9 cellular contexts compared by ENCODE assay signal in the genomic region with DNA sequence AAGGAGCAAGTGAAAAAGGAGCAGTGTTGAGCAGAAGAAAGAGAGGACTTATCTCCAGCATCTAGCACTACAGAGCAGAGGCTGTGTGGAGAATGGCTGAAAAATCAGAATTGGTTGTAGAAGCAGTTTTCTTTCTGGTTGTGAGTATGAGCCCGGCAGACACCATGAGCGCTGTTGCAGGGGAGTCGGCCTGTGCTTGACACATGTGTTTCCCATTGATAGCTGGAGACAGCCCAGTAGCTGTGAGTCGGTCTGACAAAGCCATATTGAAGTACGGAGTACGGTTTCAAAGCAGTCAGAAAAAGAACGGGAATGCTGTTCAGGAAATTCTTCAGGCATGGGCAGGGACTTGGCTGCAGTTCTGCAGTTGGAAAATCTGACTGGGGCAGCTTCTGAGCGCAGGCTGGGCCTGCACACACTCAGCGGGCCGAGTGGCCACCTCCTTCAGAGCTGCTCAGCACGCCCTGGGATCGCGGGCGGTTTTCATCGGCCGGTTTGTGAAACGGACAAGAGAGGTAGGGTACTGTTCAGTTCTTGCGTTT. TPM values are rescaled to one million over a fixed set of nuclear protein-coding genes. Genes with fewer than 3 reads are reported as not detected.
DNase-seq lines count a peak whose midpoint lies in the region; ATAC-seq, FAIRE-seq and TF ChIP-seq lines count a peak whose summit lies in the region.
"Had no signal": no experiment of that assay in that cellular context is flagged by ENCODE, and none has a peak within 500 bp of the region (broad histone marks: within the 10 kb centered on the region; RNA-seq: fewer than 3 reads in every experiment).

A gene (plus strand): TSS at position 447 of the 542 bp plus-strand sequence.

- no peaks in the 10 kb centered on the region for H3F3A ChIP-seq in PC-9 (ENCODE audit: insufficient read depth, low read depth)

- H3K4me3 ChIP-seq in choroid plexus epithelial cell (ENCODE audit: low read depth, low read length) (peak within 1 kb of the TSS; percentile 30), PC-9 (no peak within 1 kb of the TSS)

- TF ChIP-seq CTCF in choroid plexus epithelial cell (conservative IDR thresholded peaks at IDR 0.05; ENCODE audit: low read depth, low read length) (no peak), PC-9 (conservative IDR thresholded peaks at IDR 0.05) (no peak)

- H3K36me3 ChIP-seq in PC-9 (ENCODE audit: low read depth): no peaks in the 10 kb centered on the region

- no peak within 1 kb of the TSS for H3K4me2 ChIP-seq in PC-9

- POLR2A ChIA-PET in PC-9 (lab: Charles Lee; ENCODE audit: unreplicated experiment): no interaction called here

- no peak for TF ChIP-seq POLR2A in GM12891 (IDR thresholded peaks at IDR 0.05; ENCODE audit: low read depth, low read length)

- H3K79me2 ChIP-seq in PC-9 (ENCODE audit: low read depth): no peaks in the 10 kb centered on the region

- peaks cover 34% of the 10 kb centered on the region for H3K27me3 ChIP-seq in PC-9 (ENCODE audit: insufficient read depth, low read depth)

- FAIRE-seq in GM12891 (lab: Jason Lieb, UNC): no peak
- FAIRE-seq: colon had no signal

- CTCF ChIA-PET in PC-9 (lab: Charles Lee): no interaction called here

- no peaks in the 10 kb centered on the region for H3K9me2 ChIP-seq in PC-9 (ENCODE audit: insufficient read depth)

- peak; percentile 85 for DNase-seq in HCEC 1CT
- DNase-seq in choroid plexus epithelial cell (ENCODE audit: low read depth): peak; percentile 32
- DNase-seq in kidney glomerular epithelial cell (lab: John Stamatoyannopoulos, UW): peak; percentile 42
- peak; percentile 44 for DNase-seq in smooth muscle cell of the brain vasculature (ENCODE audit: low read depth, low spot score)
- no peak for DNase-seq in PC-9
- no peak for DNase-seq in NCI-H345 (lab: John Stamatoyannopoulos, UW)
- no peak for DNase-seq in GM12891 (ENCODE audit: insufficient read length, low spot score)

- no peaks in the 10 kb centered on the region for H3K9me3 ChIP-seq in PC-9 (ENCODE audit: insufficient read depth, low read depth)

- H3K4me1 ChIP-seq in PC-9 (replicated peaks; ENCODE audit: insufficient read depth): no peaks in the 10 kb centered on the region

- no peak within 1 kb of the TSS for H3K27ac ChIP-seq in PC-9

- intact Hi-C loops in PC-9 (cut with micrococcal nuclease; ENCODE audit: unreplicated experiment): no loop called here

- ATAC-seq in HG03432 (IDR thresholded peaks at IDR 0.05; ENCODE audit: unreplicated experiment): no peak

- no peaks in the 10 kb centered on the region for H4K20me1 ChIP-seq in PC-9 (ENCODE audit: insufficient read depth)

- H2AFZ ChIP-seq in PC-9: no peak within 1 kb of the TSS

- BruUV-seq in PC-9 (replicated peaks; lab: Mats Ljungman, UMichigan): no TSS peak

TF ChIP-seq in GM12891, 5 proteins besides CTCF, POLR2A, EP300 and RAD21:
- TF ChIP-seq POLR2AphosphoS5 (IDR thresholded peaks at IDR 0.05; ENCODE audit: low read depth, low read length) (no peak), TAF1 (IDR thresholded peaks at IDR 0.05; ENCODE audit: low read depth, low read length) (no peak), PAX5 (IDR thresholded peaks at IDR 0.05; ENCODE audit: insufficient read depth, low read length, severe bottlenecking) (no peak), POU2F2 (IDR thresholded peaks at IDR 0.05; ENCODE audit: low read depth, low read length) (no peak), SPI1 (IDR thresholded peaks at IDR 0.05; ENCODE audit: low read depth, low read length) (no peak)

RNA-seq across cellular contexts. Expression of the gene that starts here (rescaled TPM):
- total RNA-seq in PC-9 (2021): not detected in 2 replicates
- polyA plus RNA-seq in GM12891 (2012; ENCODE audit: low read depth, missing spikeins): not detected

Comparison
In these comparisons a context has a peak if more than half of its experiments do, and no peak if none do; other contexts are left out.
1. DNase-seq: peak in HCEC 1CT (single experiment), choroid plexus epithelial cell (single experiment), kidney glomerular epithelial cell (single experiment) and smooth muscle cell of the brain vasculature (single experiment); none in PC-9 (0 of 2), NCI-H345 (single experiment) and GM12891 (single experiment).